ENCODE assay signal across 2 cellular contexts in genomic region chr10:2949221-2949947, GRCh38.
TF ChIP-seq lines count a peak whose summit lies in the region.

No MANE protein-coding gene starts in this region.

TF ChIP-seq in GM23338, 12 proteins besides CTCF, POLR2A, EP300 and RAD21:
- no peak for TF ChIP-seq REST (IDR thresholded peaks at IDR 0.05; ENCODE audit: unreplicated experiment)
- TF ChIP-seq POLR2AphosphoS5 (IDR thresholded peaks at IDR 0.05; ENCODE audit: low read depth) = no peak
- TF ChIP-seq ZNF462 (CRISPR knock-in tag; IDR thresholded peaks at IDR 0.05) = no peak
- no peak for TF ChIP-seq ETS1 (IDR thresholded peaks at IDR 0.05)
- no peak for TF ChIP-seq EZH2 (IDR thresholded peaks at IDR 0.05; ENCODE audit: low read depth, unreplicated experiment)
- TF ChIP-seq JUNB (IDR thresholded peaks at IDR 0.05; ENCODE audit: unreplicated experiment) = no peak
- TF ChIP-seq NANOG (IDR thresholded peaks at IDR 0.05; ENCODE audit: borderline replicate concordance) = no peak
- no peak for TF ChIP-seq ZNF114 (CRISPR knock-in tag; IDR thresholded peaks at IDR 0.05)
- TF ChIP-seq ZNF331 (CRISPR knock-in tag; IDR thresholded peaks at IDR 0.05; ENCODE audit: low read depth) = no peak
- TF ChIP-seq STAT1 (IDR thresholded peaks at IDR 0.05; ENCODE audit: unreplicated experiment) = no peak
- TF ChIP-seq CREB1 (CRISPR knock-in tag; IDR thresholded peaks at IDR 0.05; ENCODE audit: low read depth) = no peak
- no peak for TF ChIP-seq EZH2phosphoT487 (IDR thresholded peaks at IDR 0.05; ENCODE audit: unreplicated experiment)

TF ChIP-seq in K562, 482 proteins besides CTCF, POLR2A, EP300 and RAD21:
- TF ChIP-seq MGA (IDR thresholded peaks at IDR 0.05) (no peak), GTF2A2 (tag; IDR thresholded peaks at IDR 0.05) (no peak), ZNF512 (tag; IDR thresholded peaks at IDR 0.05) (peak; percentile 81)
